In genomic region chr6:46149066-46149465, GRCh38 we compare ENCODE assay signal across 3 cellular contexts. TPM values are rescaled to one million over a fixed set of nuclear protein-coding genes. Genes with fewer than 3 reads are reported as not detected.
"Had no signal": no experiment of that assay in that cellular context is flagged by ENCODE, and none has a peak within 500 bp of the region (broad histone marks: within the 10 kb centered on the region; RNA-seq: fewer than 3 reads in every experiment).

No MANE protein-coding gene starts in this region.

RNA-seq across cellular contexts. Expression of gene ENPP5, which starts 21.7 kb away (rescaled TPM):
- total RNA-seq: activated T-cell treated with anti-CD3 and anti-CD28 coated beads, Interleukin-2, amount 50 U/mL, for 4 hours; activated T-helper 1 cell treated with anti-CD3 and anti-CD28 coated beads, Interleukin-12 subunit alpha, Interleukin-12 subunit beta, Interleukin-2, Interleukin-4 antibody, amounts not matched to agents 30 ng/mL and 10 ng/mL and 1 ng/mL, durations not matched to agents 14 hours and 24 hours and 36 hours; activated T-helper 2 cell treated with anti-CD3 and anti-CD28 coated beads, Interferon-gamma antibody, Interleukin-2, Interleukin-4, amounts not matched to agents 10 μg/mL and 5 μg/mL and 100 μg/mL, durations not matched to agents 14 hours and 24 hours and 36 hours had no signal
